Comparison of ENCODE assay signal across 13 cellular contexts in the genomic region with DNA sequence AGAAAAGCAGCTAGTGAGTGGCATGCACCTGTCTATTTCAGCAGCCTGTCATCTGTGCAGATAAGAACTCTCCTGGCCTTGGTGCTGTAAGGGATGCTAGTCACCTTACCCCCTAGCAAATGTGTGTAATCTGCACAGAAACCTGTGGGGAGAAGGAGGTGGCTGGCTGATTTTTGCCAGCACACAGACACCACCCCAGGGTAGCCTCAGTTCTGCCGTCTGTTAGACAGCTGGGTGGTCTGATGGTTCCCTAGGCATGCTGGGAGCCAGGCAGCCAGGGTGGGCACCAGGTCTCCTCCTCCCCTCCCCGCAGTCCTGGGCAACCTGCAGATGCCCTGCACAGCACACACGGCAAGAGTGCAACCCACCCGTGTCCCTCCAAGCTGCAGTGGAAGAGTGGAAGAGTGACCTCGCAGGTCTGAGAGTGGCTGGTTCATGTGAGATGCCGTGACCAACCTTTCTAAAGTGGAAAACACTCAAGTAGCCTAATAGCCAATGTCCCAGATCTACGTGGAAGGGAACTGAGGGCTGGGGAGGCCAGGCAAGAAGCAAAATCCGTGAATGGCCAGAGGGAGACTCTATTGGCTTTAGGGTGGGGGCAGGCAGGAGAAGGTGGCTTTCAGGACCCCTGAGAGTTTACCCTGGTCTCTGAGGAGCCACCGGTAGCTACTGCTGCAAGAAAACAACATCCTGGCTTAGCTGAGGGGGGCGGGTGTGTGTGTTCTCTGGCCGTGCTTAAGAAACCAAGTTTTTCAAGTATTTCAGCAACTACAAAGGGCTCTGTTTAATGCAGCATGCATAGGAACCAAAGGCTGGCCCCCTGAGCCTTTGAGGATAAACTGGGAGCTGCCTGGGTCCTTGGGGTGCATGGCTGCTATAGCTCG. TPM values are rescaled to one million over a fixed set of nuclear protein-coding genes. Genes with fewer than 3 reads are reported as not detected.
DNase-seq lines count a peak whose midpoint lies in the region; ATAC-seq and TF ChIP-seq lines count a peak whose summit lies in the region.
"Had no signal": no experiment of that assay in that cellular context is flagged by ENCODE, and none has a peak within 500 bp of the region (broad histone marks: within the 10 kb centered on the region; RNA-seq: fewer than 3 reads in every experiment).

No MANE protein-coding gene starts in this region.

- H3K9ac ChIP-seq in iPS-15b (ENCODE audit: low read depth, low read length), result peak overlapping the region; percentile 24

- WGBS in spleen, 5 donors, result 53 to 68% (median 65%) methylated on average over 9 to 12 of the region's 12 CpGs

- H3K36me3 Mint-ChIP-seq in GM23338 (ENCODE audit: low read depth), result peaks cover 13% of the 10 kb centered on the region; the same call in 2 of the 3 replicates
- H3K36me3 Mint-ChIP-seq: CD8-positive, alpha-beta T cell had no signal

- H3K27ac Mint-ChIP-seq in GM23338, result 0 out of 2 replicates have a peak overlapping the region, but pooled peaks have one; percentile 4
- H3K27ac Mint-ChIP-seq: CD8-positive, alpha-beta T cell had no signal

- ATAC-seq in GM23338 (no peak), HG03139 (IDR thresholded peaks at IDR 0.05; ENCODE audit: unreplicated experiment) (no peak), GM21528 (IDR thresholded peaks at IDR 0.05; ENCODE audit: low FRiP score, unreplicated experiment) (no peak), GM18519 (IDR thresholded peaks at IDR 0.05; ENCODE audit: low FRiP score, unreplicated experiment) (no peak)
- ATAC-seq: CD8-positive, alpha-beta T cell had no signal

- DNase-seq in GM23338 (ENCODE audit: low spot score), result peak; percentile 23
- DNase-seq in Jurkat, Clone E6-1 (ENCODE audit: low read depth, low spot score), result peak; percentile 8
- DNase-seq in spleen, result peak; percentile 49
- DNase-seq in GM13976 (ENCODE audit: low spot score), result no peak
- DNase-seq: CD8-positive, alpha-beta T cell; HCEC 1CT; NCI-H1436; NCI-H2081 treated with DMSO at 0.1 percent for 48 hours had no signal

- no peaks in the 10 kb centered on the region for H4K20me1 ChIP-seq in GM23338 (replicated peaks; ENCODE audit: insufficient read depth)

- peaks cover 14% of the 10 kb centered on the region; the same call in 2 of the 3 replicates for H3K9me3 Mint-ChIP-seq in GM23338
- H3K9me3 Mint-ChIP-seq: CD8-positive, alpha-beta T cell had no signal

- H3K4me1 Mint-ChIP-seq in GM23338, result peaks cover 44% of the 10 kb centered on the region

- TF ChIP-seq CTCF in GM23338 (conservative IDR thresholded peaks at IDR 0.05; ENCODE audit: low read depth in 2 of 2), result no peak
- no peak for TF ChIP-seq CTCF in spleen (IDR thresholded peaks at IDR 0.05 in 8 of 11, conservative IDR thresholded peaks at IDR 0.05 in 3 of 11)
- TF ChIP-seq CTCF in GM13976 (IDR thresholded peaks at IDR 0.05; ENCODE audit: borderline replicate concordance, control extremely low read depth, extremely low read depth, insufficient read depth, missing control alignments), result no peak

- intact Hi-C loops in spleen (cut with DNase I; ENCODE audit: low total_unique reads), result no loop called here

- in situ Hi-C loops in GM13976 (cut with MboI; ENCODE audit: low sequenced_read_pairs, unreplicated experiment), result no loop called here

- H3K4me3 ChIP-seq in GM23338 (no peak overlapping the region), iPS-15b (ENCODE audit: low read depth, low read length) (no peak overlapping the region), spleen (no peak overlapping the region)
- H3K4me3 ChIP-seq in Jurkat, Clone E6-1 (ENCODE audit: low read length), result no peak overlapping the region

- H3K9me2 ChIP-seq in GM23338 (ENCODE audit: insufficient read depth), result peaks cover 4% of the 10 kb centered on the region; the same call in 1 of the 2 replicates

- no peaks in the 10 kb centered on the region for H3K9me3 ChIP-seq in iPS-15b (ENCODE audit: control insufficient read depth, insufficient read depth, low read length)
- H3K9me3 ChIP-seq in spleen, result no peaks in the 10 kb centered on the region

- H3K4me1 ChIP-seq in GM23338 (ENCODE audit: insufficient read depth) (peaks cover 37% of the 10 kb centered on the region), iPS-15b (ENCODE audit: control insufficient read depth, insufficient read depth, low read length) (peaks cover 24% of the 10 kb centered on the region), spleen (no peaks in the 10 kb centered on the region)

- no peaks in the 10 kb centered on the region for H3K27me3 ChIP-seq in GM23338 (ENCODE audit: insufficient read depth)
- no peaks in the 10 kb centered on the region for H3K27me3 ChIP-seq in iPS-15b (ENCODE audit: control insufficient read depth, insufficient read depth, low read length)
- H3K27me3 ChIP-seq in spleen (replicated peaks in 1 of 7), result no peaks in the 10 kb centered on the region

- H3K79me2 ChIP-seq in GM23338 (replicated peaks; ENCODE audit: insufficient read depth), result no peaks in the 10 kb centered on the region

- peak overlapping the region; percentile 65 for H3K4me2 ChIP-seq in GM23338

- peaks cover 9% of the 10 kb centered on the region for H3F3A ChIP-seq in GM23338 (replicated peaks; ENCODE audit: low read depth)

- no peak for TF ChIP-seq POLR2A in spleen (IDR thresholded peaks at IDR 0.05)

- H2AFZ ChIP-seq in GM23338, result peak overlapping the region; percentile 63

- peaks cover 4% of the 10 kb centered on the region for H3K27me3 Mint-ChIP-seq in GM23338 (ENCODE audit: insufficient read depth, low read depth, poor library complexity)

- no peak overlapping the region for H3K4me3 Mint-ChIP-seq in GM23338
- H3K4me3 Mint-ChIP-seq: CD8-positive, alpha-beta T cell had no signal

- H3K27ac ChIP-seq in GM23338 (ENCODE audit: low read depth) (0 out of 2 replicates have a peak overlapping the region, but pooled peaks have one; percentile 32), spleen (no peak overlapping the region)

- H3K36me3 ChIP-seq in GM23338 (ENCODE audit: insufficient read depth), result no peaks in the 10 kb centered on the region
- H3K36me3 ChIP-seq in iPS-15b (ENCODE audit: control insufficient read depth, insufficient read depth, low read length), result no peaks in the 10 kb centered on the region
- H3K36me3 ChIP-seq in spleen, result no peaks in the 10 kb centered on the region

TF ChIP-seq in GM23338, 12 proteins besides CTCF, POLR2A, EP300 and RAD21:
- TF ChIP-seq, protein P1, sequence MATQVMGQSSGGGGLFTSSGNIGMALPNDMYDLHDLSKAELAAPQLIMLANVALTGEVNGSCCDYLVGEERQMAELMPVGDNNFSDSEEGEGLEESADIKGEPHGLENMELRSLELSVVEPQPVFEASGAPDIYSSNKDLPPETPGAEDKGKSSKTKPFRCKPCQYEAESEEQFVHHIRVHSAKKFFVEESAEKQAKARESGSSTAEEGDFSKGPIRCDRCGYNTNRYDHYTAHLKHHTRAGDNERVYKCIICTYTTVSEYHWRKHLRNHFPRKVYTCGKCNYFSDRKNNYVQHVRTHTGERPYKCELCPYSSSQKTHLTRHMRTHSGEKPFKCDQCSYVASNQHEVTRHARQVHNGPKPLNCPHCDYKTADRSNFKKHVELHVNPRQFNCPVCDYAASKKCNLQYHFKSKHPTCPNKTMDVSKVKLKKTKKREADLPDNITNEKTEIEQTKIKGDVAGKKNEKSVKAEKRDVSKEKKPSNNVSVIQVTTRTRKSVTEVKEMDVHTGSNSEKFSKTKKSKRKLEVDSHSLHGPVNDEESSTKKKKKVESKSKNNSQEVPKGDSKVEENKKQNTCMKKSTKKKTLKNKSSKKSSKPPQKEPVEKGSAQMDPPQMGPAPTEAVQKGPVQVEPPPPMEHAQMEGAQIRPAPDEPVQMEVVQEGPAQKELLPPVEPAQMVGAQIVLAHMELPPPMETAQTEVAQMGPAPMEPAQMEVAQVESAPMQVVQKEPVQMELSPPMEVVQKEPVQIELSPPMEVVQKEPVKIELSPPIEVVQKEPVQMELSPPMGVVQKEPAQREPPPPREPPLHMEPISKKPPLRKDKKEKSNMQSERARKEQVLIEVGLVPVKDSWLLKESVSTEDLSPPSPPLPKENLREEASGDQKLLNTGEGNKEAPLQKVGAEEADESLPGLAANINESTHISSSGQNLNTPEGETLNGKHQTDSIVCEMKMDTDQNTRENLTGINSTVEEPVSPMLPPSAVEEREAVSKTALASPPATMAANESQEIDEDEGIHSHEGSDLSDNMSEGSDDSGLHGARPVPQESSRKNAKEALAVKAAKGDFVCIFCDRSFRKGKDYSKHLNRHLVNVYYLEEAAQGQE (IDR thresholded peaks at IDR 0.05; ENCODE audit: unreplicated experiment), result no peak
- TF ChIP-seq ZNF114 (CRISPR knock-in tag; IDR thresholded peaks at IDR 0.05), result no peak
- no peak for TF ChIP-seq POLR2AphosphoS5 (IDR thresholded peaks at IDR 0.05; ENCODE audit: low read depth)

RNA-seq across cellular contexts. Expression of gene TRPM1, which starts 47.3 kb away (rescaled TPM):
- total RNA-seq in GM23338 (2014; rRNA removed; shearing (Covaris generic)), result not detected in 2 replicates
- 0.17 and 0.19 TPM in 2 replicates for polyA plus RNA-seq in GM23338 (2016; fragmentation: Nextera tagmentation; extraction: Ambion mirVana)
- polyA plus RNA-seq in Jurkat, Clone E6-1 (2012; ENCODE audit: insufficient read depth, insufficient read length), result not detected
- not detected for total RNA-seq in spleen
- under 1 TPM in 2 of 3 donors, not detected in 1; 0.06 to 0.42 TPM for polyA plus RNA-seq in spleen
- total RNA-seq: CD8-positive, alpha-beta T cell had no signal
- polyA plus RNA-seq: AG04450 had no signal
